ENCODE assay signal across 11 cellular contexts in the genomic region with DNA sequence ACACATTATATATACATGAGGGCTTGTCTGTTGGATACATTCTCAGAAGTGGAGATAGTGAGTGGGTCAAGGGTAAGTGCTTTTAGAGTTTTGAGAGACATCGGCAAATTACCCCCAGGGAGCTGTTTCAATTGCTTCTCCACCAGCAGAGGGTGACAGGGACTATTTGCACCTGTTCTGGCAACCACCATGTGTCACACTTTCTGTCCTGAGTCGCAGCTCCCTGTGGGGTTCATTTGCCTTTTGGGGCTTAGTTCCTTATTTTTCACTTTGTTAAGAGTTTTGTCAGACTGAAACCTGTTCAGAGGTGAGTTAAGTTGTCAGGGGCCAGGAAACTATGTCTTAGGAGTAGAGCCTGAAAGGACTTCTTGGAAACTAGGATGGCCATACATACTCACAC. TPM values are rescaled to one million over a fixed set of nuclear protein-coding genes. Genes with fewer than 3 reads are reported as not detected.
DNase-seq lines count a peak whose midpoint lies in the region; ATAC-seq, FAIRE-seq and TF ChIP-seq lines count a peak whose summit lies in the region.
"Had no signal": no experiment of that assay in that cellular context is flagged by ENCODE, and none has a peak within 500 bp of the region (broad histone marks: within the 10 kb centered on the region; RNA-seq: fewer than 3 reads in every experiment).

No MANE protein-coding gene starts in this region.

- H3K9me3 Mint-ChIP-seq in CD4-positive, alpha-beta T cell: no peaks in the 10 kb centered on the region
- no peaks in the 10 kb centered on the region for H3K9me3 Mint-ChIP-seq in natural killer cell treated with Interleukin-12 subunit alpha and Interleukin-12 subunit beta and Interleukin-15 and Interleukin-18, amount 100 ng/mL, for 72 hours

- no peaks in the 10 kb centered on the region for H3K27me3 ChIP-seq in CD4-positive, alpha-beta T cell (ENCODE audit: control insufficient read depth, insufficient read depth, low read length)

- TF ChIP-seq POLR2A in GM12891 (IDR thresholded peaks at IDR 0.05; ENCODE audit: low read depth, low read length): no peak

- H3K27ac ChIP-seq in OCI-LY7 (ENCODE audit: low read depth, low read length, poor library complexity, severe bottlenecking): no peak overlapping the region
- H3K27ac ChIP-seq in CD4-positive, alpha-beta T cell (ENCODE audit: low read depth, low read length): no peak overlapping the region
- H3K27ac ChIP-seq: KMS-11, neutrophil had no signal

- H3K4me1 Mint-ChIP-seq in CD4-positive, alpha-beta T cell (ENCODE audit: low read depth): no peaks in the 10 kb centered on the region
- no peaks in the 10 kb centered on the region for H3K4me1 Mint-ChIP-seq in natural killer cell treated with Interleukin-12 subunit alpha and Interleukin-12 subunit beta and Interleukin-15 and Interleukin-18, amount 100 ng/mL, for 72 hours (ENCODE audit: low read depth in 2 of 2)

- FAIRE-seq in GM12891 (lab: Jason Lieb, UNC): peak; percentile 90

- ATAC-seq in GM19351 (IDR thresholded peaks at IDR 0.05; ENCODE audit: unreplicated experiment) (peak; percentile 99), HG02970 (IDR thresholded peaks at IDR 0.05; ENCODE audit: low FRiP score, unreplicated experiment) (peak; percentile 91)
- ATAC-seq in CD4-positive, alpha-beta T cell (ENCODE audit: poor library complexity): no peak
- ATAC-seq in natural killer cell treated with Interleukin-12 subunit alpha and Interleukin-12 subunit beta and Interleukin-15 and Interleukin-18, amount 100 ng/mL, for 72 hours: no peak

- no peaks in the 10 kb centered on the region for H3K4me1 ChIP-seq in OCI-LY7 (ENCODE audit: insufficient read depth, low read length, poor library complexity, severe bottlenecking)

- peak; percentile 66 for DNase-seq in GM12891 (ENCODE audit: insufficient read length, low spot score)
- peak; percentile 55 for DNase-seq in OCI-LY7 (ENCODE audit: low spot score)
- no peak for DNase-seq in pons (ENCODE audit: low spot score)
- DNase-seq in mucosa of gallbladder (ENCODE audit: low spot score): no peak
- DNase-seq in CD4-positive, alpha-beta T cell: no peak
- no peak for DNase-seq in natural killer cell treated with Interleukin-12 subunit alpha and Interleukin-12 subunit beta and Interleukin-15 and Interleukin-18, amount 100 ng/mL, for 72 hours (ENCODE audit: low spot score)
- DNase-seq: T-helper 1 cell had no signal

- no peak overlapping the region for H3K4me3 ChIP-seq in OCI-LY7 (ENCODE audit: low read depth, low read length, poor library complexity, severe bottlenecking)

- no peak overlapping the region for H3K4me3 Mint-ChIP-seq in CD4-positive, alpha-beta T cell
- H3K4me3 Mint-ChIP-seq in natural killer cell treated with Interleukin-12 subunit alpha and Interleukin-12 subunit beta and Interleukin-15 and Interleukin-18, amount 100 ng/mL, for 72 hours: no peak overlapping the region

- no peaks in the 10 kb centered on the region for H4K20me1 ChIP-seq in OCI-LY7 (ENCODE audit: insufficient read depth, low read length)

- peaks cover 32% of the 10 kb centered on the region for H3K27me3 Mint-ChIP-seq in CD4-positive, alpha-beta T cell
- H3K27me3 Mint-ChIP-seq in natural killer cell treated with Interleukin-12 subunit alpha and Interleukin-12 subunit beta and Interleukin-15 and Interleukin-18, amount 100 ng/mL, for 72 hours: peaks cover 24 to 35% of the 10 kb centered on the region in 2 donors

- intact Hi-C loops in OCI-LY7 (cut with micrococcal nuclease; ENCODE audit: unreplicated experiment): no loop called here
- intact Hi-C loops in CD4-positive, alpha-beta T cell (cut with DNase I, micrococcal nuclease): no loop called here

- no peak overlapping the region for H2AFZ ChIP-seq in OCI-LY7 (ENCODE audit: low read length)

- CTCF ChIA-PET in OCI-LY7 (lab: Charles Lee; ENCODE audit: unreplicated experiment): no interaction called here
- CTCF ChIA-PET in CD4-positive, alpha-beta T cell (lab: Charles Lee): no interaction called here

- peak; percentile 41; the same call in 1 of the 2 replicates for TF ChIP-seq CTCF in OCI-LY7 (conservative IDR thresholded peaks at IDR 0.05; ENCODE audit: low read length)
- no peak for TF ChIP-seq CTCF in CD4-positive, alpha-beta T cell (IDR thresholded peaks at IDR 0.05)

- no peaks in the 10 kb centered on the region for H3K36me3 ChIP-seq in OCI-LY7 (ENCODE audit: insufficient read depth, low read length)
- H3K36me3 ChIP-seq: neutrophil had no signal

- no peaks in the 10 kb centered on the region for H3K9me3 ChIP-seq in OCI-LY7 (ENCODE audit: low read length)
- no peaks in the 10 kb centered on the region for H3K9me3 ChIP-seq in CD4-positive, alpha-beta T cell (ENCODE audit: control insufficient read depth, low read length)
- H3K9me3 ChIP-seq: neutrophil had no signal

- H3K79me2 ChIP-seq in OCI-LY7 (ENCODE audit: insufficient read depth, low read depth, low read length): no peaks in the 10 kb centered on the region

- no peaks in the 10 kb centered on the region for H3K9me2 ChIP-seq in OCI-LY7 (ENCODE audit: insufficient read depth, low read length)

- H3K27ac Mint-ChIP-seq in CD4-positive, alpha-beta T cell: no peak overlapping the region
- H3K27ac Mint-ChIP-seq in natural killer cell treated with Interleukin-12 subunit alpha and Interleukin-12 subunit beta and Interleukin-15 and Interleukin-18, amount 100 ng/mL, for 72 hours: no peak overlapping the region

- no TSS peak for BruUV-seq in OCI-LY7 (replicated peaks; lab: Mats Ljungman, UMichigan)

- no peak overlapping the region for H3K4me2 ChIP-seq in OCI-LY7 (ENCODE audit: low read length)
- H3K4me2 ChIP-seq: KMS-11 had no signal

- POLR2A ChIA-PET in OCI-LY7 (lab: Charles Lee): no interaction called here
- POLR2A ChIA-PET in CD4-positive, alpha-beta T cell (lab: Charles Lee): no interaction called here

- H3K36me3 Mint-ChIP-seq in CD4-positive, alpha-beta T cell (ENCODE audit: low read depth): no peaks in the 10 kb centered on the region
- H3K36me3 Mint-ChIP-seq in natural killer cell treated with Interleukin-12 subunit alpha and Interleukin-12 subunit beta and Interleukin-15 and Interleukin-18, amount 100 ng/mL, for 72 hours: no peaks in the 10 kb centered on the region

TF ChIP-seq in GM12891, 5 proteins besides CTCF, POLR2A, EP300 and RAD21:
- TF ChIP-seq SPI1 (IDR thresholded peaks at IDR 0.05; ENCODE audit: low read depth, low read length) (0 out of 2 replicates have a peak, but pooled peaks have one; percentile 10), POLR2AphosphoS5 (IDR thresholded peaks at IDR 0.05; ENCODE audit: low read depth, low read length) (no peak)

RNA-seq across cellular contexts. Expression of a gene that starts 20.1 kb away (rescaled TPM):
- polyA plus RNA-seq in GM12891 (2012; ENCODE audit: low read depth, missing spikeins): 1.1 TPM
- 6.7 and 11.6 TPM in 2 replicates for total RNA-seq in OCI-LY7 (2014; rRNA removed; shearing (Covaris generic))
- total RNA-seq in OCI-LY7 (2022): 11.9 and 12.1 TPM in 2 replicates
- total RNA-seq in mucosa of gallbladder: 24.0 TPM
- 1 to 10 TPM; 2.2 to 2.8 TPM for total RNA-seq in CD4-positive, alpha-beta T cell
- total RNA-seq in natural killer cell treated with Interleukin-12 subunit alpha and Interleukin-12 subunit beta and Interleukin-15 and Interleukin-18, amount 100 ng/mL, for 72 hours: 10 to 100 TPM in 1 of 2 donors, 1 to 10 TPM in 1; 6.3 to 15.4 TPM

Comparison
In these comparisons a context has a peak if more than half of its experiments do, and no peak if none do; other contexts are left out.
1. DNase-seq: peak in GM12891 (single experiment) and OCI-LY7 (single experiment); none in pons (single experiment), mucosa of gallbladder (single experiment), CD4-positive, alpha-beta T cell (0 of 10) and natural killer cell treated with Interleukin-12 subunit alpha and Interleukin-12 subunit beta and Interleukin-15 and Interleukin-18, amount 100 ng/mL, for 72 hours (single experiment).
2. ATAC-seq: peak in GM19351 (single experiment) and HG02970 (single experiment); none in CD4-positive, alpha-beta T cell (single experiment) and natural killer cell treated with Interleukin-12 subunit alpha and Interleukin-12 subunit beta and Interleukin-15 and Interleukin-18, amount 100 ng/mL, for 72 hours (0 of 2).